In the genomic region with DNA sequence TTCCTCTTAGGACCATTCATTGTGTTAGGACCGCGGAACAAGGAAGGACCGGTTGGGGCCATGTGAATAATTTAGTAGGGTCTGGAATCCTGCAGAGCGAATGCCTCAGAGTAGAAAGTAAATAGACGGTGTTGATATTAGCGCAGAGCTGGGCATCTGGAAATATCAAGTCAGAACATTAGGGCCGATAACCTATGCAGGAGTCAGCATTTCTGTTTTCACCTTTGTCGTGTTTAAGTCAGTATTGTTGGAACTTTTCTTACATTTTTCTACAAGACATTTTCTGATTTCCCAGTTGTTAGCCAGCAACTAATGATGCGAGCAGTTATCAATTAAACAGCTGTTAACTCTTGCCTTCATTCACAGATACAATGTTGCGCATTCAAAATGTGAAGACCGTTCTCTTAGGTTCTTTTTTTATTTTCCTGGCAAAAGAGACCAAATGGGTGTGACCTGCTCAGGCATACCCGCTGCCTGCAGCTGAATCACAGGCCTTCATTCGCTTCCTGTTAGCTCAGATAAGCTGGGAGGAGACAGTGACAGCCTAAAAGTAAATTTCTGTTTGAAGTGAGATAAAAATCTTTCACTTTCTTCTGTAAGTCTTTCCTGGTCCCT, we compare ENCODE assay signal across 8 cellular contexts. TPM values are rescaled to one million over a fixed set of nuclear protein-coding genes. Genes with fewer than 3 reads are reported as not detected.
DNase-seq lines count a peak whose midpoint lies in the region; ATAC-seq, FAIRE-seq and TF ChIP-seq lines count a peak whose summit lies in the region.

No MANE protein-coding gene starts in this region.

- peaks cover 60% of the 10 kb centered on the region for H3K4me1 ChIP-seq in HepG2 (ENCODE audit: insufficient read depth, low read length)

- H3K79me2 ChIP-seq in HepG2 (ENCODE audit: insufficient read depth, low read length) = peaks cover 44% of the 10 kb centered on the region

- H3K4me3 ChIP-seq in GM12864 (ENCODE audit: low read depth, low read length) = peak overlapping the region; percentile 79
- H3K4me3 ChIP-seq in HepG2 (replicated peaks in 1 of 3; ENCODE audit: insufficient read depth in 1 of 3, low read depth in 2 of 3, low read length in 3 of 3) = peak overlapping the region; percentile 81 to 99 (median 96)

- peak; percentile 81 for FAIRE-seq in HepG2 (lab: Jason Lieb, UNC)

- no peak overlapping the region for H2AFZ ChIP-seq in HepG2 (ENCODE audit: low read length)

- intact Hi-C loops in HepG2 (cut with micrococcal nuclease; ENCODE audit: unreplicated experiment) = loop anchor here (1.0 to 2.0 kb wide), 3 partner anchors 33 to 122 kb away; no protein-coding TSS in a partner anchor

- TF ChIP-seq EP300 in HepG2 (IDR thresholded peaks at IDR 0.05; ENCODE audit: low read depth in 2 of 2, low read length in 2 of 2) = no peak
- no peak for TF ChIP-seq EP300 in HepG2 (CRISPR knock-in tag; IDR thresholded peaks at IDR 0.05; ENCODE audit: borderline replicate concordance)

- WGBS in HepG2 (ENCODE audit: low lambda C conversion rate) = under 1% methylated on average over 13 of the region's 13 CpGs

- TF ChIP-seq POLR2A in HepG2 (IDR thresholded peaks at IDR 0.05; ENCODE audit: insufficient read depth in 1 of 2, low read depth in 2 of 2, low read length in 2 of 2) = no peak

- H3K27me3 ChIP-seq in HepG2 (ENCODE audit: control insufficient read depth in 1 of 2, insufficient read depth in 2 of 2, low read length in 2 of 2) = no peaks in the 10 kb centered on the region; a peak in 1 of 5 replicates

- H4K20me1 ChIP-seq in HepG2 (ENCODE audit: insufficient read depth, low read length) = peaks cover 21% of the 10 kb centered on the region

- CTCF ChIA-PET in HepG2 (lab: Yijun Ruan, JAX; ENCODE audit: low intra/inter-chr PET ratio, low total read pairs) = no interaction called here

- POLR2A ChIA-PET in HepG2 (lab: Yijun Ruan, JAX) = interaction anchor here (1.0 to 3.1 kb wide), 4 partner anchors 9 to 454 kb away, joined by 3 to 33 read pairs (median 8); a partner anchor contains a TSS

- H3K36me3 ChIP-seq in HepG2 (replicated peaks in 1 of 2; ENCODE audit: control insufficient read depth in 1 of 2, insufficient read depth in 2 of 2, low read length in 2 of 2) = no peaks in the 10 kb centered on the region; a peak in 1 of 5 replicates

- TF ChIP-seq RAD21 in HepG2 (CRISPR knock-in tag; IDR thresholded peaks at IDR 0.05) = no peak

- TF ChIP-seq CTCF in GM12864 (IDR thresholded peaks at IDR 0.05; ENCODE audit: low read depth, low read length, missing control alignments) (no peak), VCaP (conservative IDR thresholded peaks at IDR 0.05) (no peak), HepG2 (CRISPR knock-in tag; IDR thresholded peaks at IDR 0.05) (no peak)

- peak overlapping the region; percentile 64 for H3K9ac ChIP-seq in HepG2 (ENCODE audit: insufficient read depth, low read depth, low read length)

- in situ Hi-C loops in HepG2 (cut with HindIII; ENCODE audit: extremely low pct_ligation_motif_present, low pct_unique_long_range_greater_than_20kb) = no loop called here

- no peak for DNase-seq in GM12864 (ENCODE audit: low read depth)
- peak; percentile 86 for DNase-seq in M059J (ENCODE audit: low read depth)
- DNase-seq in dermis blood vessel endothelial cell = peak; percentile 79
- DNase-seq in HepG2 (ENCODE audit: low spot score) = peak; percentile 63
- peak; percentile 25 for DNase-seq in stimulated activated CD8-positive, alpha-beta memory T cell treated with anti-CD3 and anti-CD28 coated beads, Interleukin-4, amount 100 ng/mL, for 24 hours (ENCODE audit: low read depth)
- DNase-seq in NCI-H2107 treated with DMSO at 0.1 percent for 48 hours (lab: John Stamatoyannopoulos, UW; ENCODE audit: unreplicated experiment) = no peak

- ATAC-seq in HepG2 (peak; percentile 41), HG03175 (IDR thresholded peaks at IDR 0.05; ENCODE audit: unreplicated experiment) (no peak)

- peak overlapping the region; percentile 95 for H3K4me2 ChIP-seq in HepG2 (ENCODE audit: low read depth, low read length)

- H3K9me3 ChIP-seq in HepG2 (ENCODE audit: low read length) = no peaks in the 10 kb centered on the region

- H3K27ac ChIP-seq in VCaP (peak overlapping the region; percentile 98), HepG2 (ENCODE audit: extremely low read length, insufficient read depth, low read length) (peak overlapping the region; percentile 65)

- TSS peak; percentile 88 for BruUV-seq in HepG2 (replicated peaks; lab: Mats Ljungman, UMichigan)

RNA-seq across cellular contexts. Expression of a gene that starts 1.0 kb away (rescaled TPM):
- 2,564 and 2,981 TPM in 2 replicates for total RNA-seq in M059J (2014; rRNA removed; shearing (Covaris generic))
- total RNA-seq in dermis blood vessel endothelial cell (714 and 1,526 TPM in 2 replicates), HepG2 (2016; rRNA removed; fragmentation: Illumina TruSeq; extraction: Trizol) (488 and 574 TPM in 2 replicates)
- total RNA-seq in HepG2 (2016; cell fraction: cytosol; rRNA removed; fragmentation: Illumina TruSeq; extraction: Trizol; ENCODE audit: low read depth) = 56.7 and 63.3 TPM in 2 replicates
- total RNA-seq in HepG2 (2016; cell fraction: insoluble cytoplasmic fraction; rRNA removed; fragmentation: Illumina TruSeq; extraction: Trizol) = 500 and 538 TPM in 2 replicates
- total RNA-seq in HepG2 (2016; cell fraction: membrane; rRNA removed; fragmentation: Illumina TruSeq; extraction: Trizol) = 102 TPM in 2 replicates
- total RNA-seq in HepG2 (2016; cell fraction: nucleus; rRNA removed; fragmentation: Illumina TruSeq; extraction: Trizol) = 265 and 278 TPM in 2 replicates
- polyA plus RNA-seq in HepG2 (2011; rRNA removed) = 766 and 780 TPM in 2 replicates
- 619 and 801 TPM in 2 replicates for polyA plus RNA-seq in HepG2 (2011; cell fraction: cytosol; rRNA removed)
- polyA plus RNA-seq in HepG2 (2011; cell fraction: nucleus; rRNA removed) = 586 and 619 TPM in 2 replicates
- polyA plus RNA-seq in HepG2 (2012) = 811 and 958 TPM in 2 replicates
- 52.1 and 54.7 TPM in 2 replicates for polyA plus RNA-seq in HepG2 (2016; cell fraction: cytosol; fragmentation: Illumina TruSeq; extraction: Trizol; ENCODE audit: low read depth)
- polyA plus RNA-seq in HepG2 (2016; cell fraction: insoluble cytoplasmic fraction; fragmentation: Illumina TruSeq; extraction: Trizol; ENCODE audit: low read depth) = 373 and 468 TPM in 2 replicates
- 77.8 and 83.1 TPM in 2 replicates for polyA plus RNA-seq in HepG2 (2016; cell fraction: membrane; fragmentation: Illumina TruSeq; extraction: Trizol; ENCODE audit: low read depth)
- polyA plus RNA-seq in HepG2 (2016; cell fraction: nucleus; fragmentation: Illumina TruSeq; extraction: Trizol; ENCODE audit: insufficient read depth, low read depth) = 330 and 335 TPM in 2 replicates
- 1,889 and 3,533 TPM in 2 replicates for polyA minus RNA-seq in HepG2 (2011; rRNA and poly(A)+ RNA removed; ENCODE audit: low replicate concordance)
- polyA minus RNA-seq in HepG2 (2011; cell fraction: cytosol; rRNA and poly(A)+ RNA removed) = 776 TPM in 2 replicates
- 532 and 663 TPM in 2 replicates for polyA minus RNA-seq in HepG2 (2011; cell fraction: nucleus; rRNA and poly(A)+ RNA removed)

RNA-seq across cellular contexts. Expression of a gene that starts 34.4 kb away (rescaled TPM):
- 0.34 and 0.44 TPM in 2 replicates for total RNA-seq in M059J (2014; rRNA removed; shearing (Covaris generic))
- total RNA-seq in dermis blood vessel endothelial cell (0.14 and 0.17 TPM in 2 replicates), HepG2 (2016; rRNA removed; fragmentation: Illumina TruSeq; extraction: Trizol) (0.32 TPM in 1 of 2 replicates, not detected in the other)
- total RNA-seq in HepG2 (2016; cell fraction: cytosol; rRNA removed; fragmentation: Illumina TruSeq; extraction: Trizol; ENCODE audit: low read depth) = not detected in 2 replicates
- total RNA-seq in HepG2 (2016; cell fraction: insoluble cytoplasmic fraction; rRNA removed; fragmentation: Illumina TruSeq; extraction: Trizol) = 0.07 and 0.17 TPM in 2 replicates
- not detected in 2 replicates for total RNA-seq in HepG2 (2016; cell fraction: membrane; rRNA removed; fragmentation: Illumina TruSeq; extraction: Trizol)
- total RNA-seq in HepG2 (2016; cell fraction: nucleus; rRNA removed; fragmentation: Illumina TruSeq; extraction: Trizol) = not detected in 2 replicates
- 0.04 and 0.13 TPM in 2 replicates for polyA plus RNA-seq in HepG2 (2011; rRNA removed)
- 0.05 TPM in 2 replicates for polyA plus RNA-seq in HepG2 (2011; cell fraction: cytosol; rRNA removed)
- 0.16 TPM in 1 of 2 replicates, not detected in the other for polyA plus RNA-seq in HepG2 (2011; cell fraction: nucleus; rRNA removed)
- 0.09 and 0.36 TPM in 2 replicates for polyA plus RNA-seq in HepG2 (2012)
- not detected in 2 replicates for polyA plus RNA-seq in HepG2 (2016; cell fraction: cytosol; fragmentation: Illumina TruSeq; extraction: Trizol; ENCODE audit: low read depth)
- polyA plus RNA-seq in HepG2 (2016; cell fraction: insoluble cytoplasmic fraction; fragmentation: Illumina TruSeq; extraction: Trizol; ENCODE audit: low read depth) = not detected in 2 replicates
- polyA plus RNA-seq in HepG2 (2016; cell fraction: membrane; fragmentation: Illumina TruSeq; extraction: Trizol; ENCODE audit: low read depth) = not detected in 2 replicates
- polyA plus RNA-seq in HepG2 (2016; cell fraction: nucleus; fragmentation: Illumina TruSeq; extraction: Trizol; ENCODE audit: insufficient read depth, low read depth) = not detected in 2 replicates
- 0.86 and 2.8 TPM in 2 replicates for polyA minus RNA-seq in HepG2 (2011; rRNA and poly(A)+ RNA removed; ENCODE audit: low replicate concordance)
- polyA minus RNA-seq in HepG2 (2011; cell fraction: cytosol; rRNA and poly(A)+ RNA removed) = not detected in 2 replicates
- not detected in 2 replicates for polyA minus RNA-seq in HepG2 (2011; cell fraction: nucleus; rRNA and poly(A)+ RNA removed)

RNA-seq across cellular contexts. Expression of a gene that starts 40.4 kb away (rescaled TPM):
- 34.6 and 38.7 TPM in 2 replicates for total RNA-seq in M059J (2014; rRNA removed; shearing (Covaris generic))
- total RNA-seq in dermis blood vessel endothelial cell (11.4 and 15.7 TPM in 2 replicates), HepG2 (2016; rRNA removed; fragmentation: Illumina TruSeq; extraction: Trizol) (0.22 TPM in 1 of 2 replicates, not detected in the other)
- not detected in 2 replicates for total RNA-seq in HepG2 (2016; cell fraction: cytosol; rRNA removed; fragmentation: Illumina TruSeq; extraction: Trizol; ENCODE audit: low read depth)
- not detected in 2 replicates for total RNA-seq in HepG2 (2016; cell fraction: insoluble cytoplasmic fraction; rRNA removed; fragmentation: Illumina TruSeq; extraction: Trizol)
- total RNA-seq in HepG2 (2016; cell fraction: membrane; rRNA removed; fragmentation: Illumina TruSeq; extraction: Trizol) = not detected in 2 replicates
- not detected in 2 replicates for total RNA-seq in HepG2 (2016; cell fraction: nucleus; rRNA removed; fragmentation: Illumina TruSeq; extraction: Trizol)
- polyA plus RNA-seq in HepG2 (2011; rRNA removed) = 0.87 and 1.3 TPM in 2 replicates
- polyA plus RNA-seq in HepG2 (2011; cell fraction: cytosol; rRNA removed) = 0.07 and 0.36 TPM in 2 replicates
- polyA plus RNA-seq in HepG2 (2011; cell fraction: nucleus; rRNA removed) = 4.2 and 4.3 TPM in 2 replicates
- polyA plus RNA-seq in HepG2 (2012) = 1.0 and 1.3 TPM in 2 replicates
- polyA plus RNA-seq in HepG2 (2016; cell fraction: cytosol; fragmentation: Illumina TruSeq; extraction: Trizol; ENCODE audit: low read depth) = not detected in 2 replicates
- polyA plus RNA-seq in HepG2 (2016; cell fraction: insoluble cytoplasmic fraction; fragmentation: Illumina TruSeq; extraction: Trizol; ENCODE audit: low read depth) = not detected in 2 replicates
- 0.77 TPM in 1 of 2 replicates, not detected in the other for polyA plus RNA-seq in HepG2 (2016; cell fraction: membrane; fragmentation: Illumina TruSeq; extraction: Trizol; ENCODE audit: low read depth)
- polyA plus RNA-seq in HepG2 (2016; cell fraction: nucleus; fragmentation: Illumina TruSeq; extraction: Trizol; ENCODE audit: insufficient read depth, low read depth) = 2.2 and 2.5 TPM in 2 replicates
- 0.78 and 129 TPM in 2 replicates for polyA minus RNA-seq in HepG2 (2011; rRNA and poly(A)+ RNA removed; ENCODE audit: low replicate concordance)
- 1.7 and 1.9 TPM in 2 replicates for polyA minus RNA-seq in HepG2 (2011; cell fraction: cytosol; rRNA and poly(A)+ RNA removed)
- polyA minus RNA-seq in HepG2 (2011; cell fraction: nucleus; rRNA and poly(A)+ RNA removed) = 1.9 and 2.3 TPM in 2 replicates

Comparison
In these comparisons a context has a peak if more than half of its experiments do, and no peak if none do; other contexts are left out.
1. DNase-seq: peak in M059J (single experiment), dermis blood vessel endothelial cell (single experiment), HepG2 (single experiment) and stimulated activated CD8-positive, alpha-beta memory T cell treated with anti-CD3 and anti-CD28 coated beads, Interleukin-4, amount 100 ng/mL, for 24 hours (single experiment); none in GM12864 (single experiment) and NCI-H2107 treated with DMSO at 0.1 percent for 48 hours (single experiment).